ENCODE assay signal across 8 cellular contexts in genomic region chr12:119990382-119990874, GRCh38. TPM values are rescaled to one million over a fixed set of nuclear protein-coding genes. Genes with fewer than 3 reads are reported as not detected.
A peak's percentile ranks its signal among the peaks of the same experiment; 100 is the strongest.
DNase-seq lines count a peak whose midpoint lies in the region; ATAC-seq lines count a peak whose summit lies in the region.

No MANE protein-coding gene starts in this region.

- no peaks in the 10 kb centered on the region for H3K27me3 ChIP-seq in CD8-positive, alpha-beta memory T cell (ENCODE audit: insufficient read depth, low read length, poor library complexity, severe bottlenecking)

- no peaks in the 10 kb centered on the region for H3K9me3 ChIP-seq in CD8-positive, alpha-beta memory T cell (ENCODE audit: low read length)
- H3K9me3 ChIP-seq in mesodermal cell (ENCODE audit: control insufficient read depth, low read length): no peaks in the 10 kb centered on the region

- no peak for ATAC-seq in HG02610 (IDR thresholded peaks at IDR 0.05; ENCODE audit: unreplicated experiment)
- ATAC-seq in GM18868 (IDR thresholded peaks at IDR 0.05; ENCODE audit: unreplicated experiment): no peak

- peaks cover 34 to 53% (median 53%) of the 10 kb centered on the region in 3 donors for H3K4me1 Mint-ChIP-seq in CD8-positive, alpha-beta memory T cell
- peaks cover 15 to 30% (median 18%) of the 10 kb centered on the region in 3 donors for H3K4me1 Mint-ChIP-seq in IgD-negative memory B cell
- peaks cover 53% of the 10 kb centered on the region for H3K4me1 Mint-ChIP-seq in activated naive CD4-positive, alpha-beta T cell treated with anti-CD3 and anti-CD28 coated beads, Interleukin-2, amount 50 U/mL, for 24 hours

- no peak for DNase-seq in CD8-positive, alpha-beta memory T cell
- DNase-seq in NCI-H446 treated with DMSO at 0.1 percent for 48 hours (lab: John Stamatoyannopoulos, UW) (no peak), dedifferentiated amniotic fluid mesenchymal stem cell (ENCODE audit: extremely low spot score) (no peak)

- peak overlapping the region; percentile 54 to 89 (median 74) for H3K27ac Mint-ChIP-seq in CD8-positive, alpha-beta memory T cell
- peak overlapping the region; percentile 20 to 95 (median 67) for H3K27ac Mint-ChIP-seq in IgD-negative memory B cell
- peak overlapping the region; percentile 97 for H3K27ac Mint-ChIP-seq in activated naive CD4-positive, alpha-beta T cell treated with anti-CD3 and anti-CD28 coated beads, Interleukin-2, amount 50 U/mL, for 24 hours

- POLR2A ChIA-PET in CD8-positive, alpha-beta memory T cell (lab: Charles Lee): interaction anchor here (0.9 to 3.1 kb wide), 7 partner anchors 15 to 211 kb away, joined by 3 to 53 read pairs (median 9); partner anchors contain the start of gene RPLP0

- H3K4me3 Mint-ChIP-seq in CD8-positive, alpha-beta memory T cell: peak overlapping the region; percentile 83 to 95 (median 87)
- peak overlapping the region; percentile 79 to 92 (median 90) for H3K4me3 Mint-ChIP-seq in IgD-negative memory B cell
- H3K4me3 Mint-ChIP-seq in activated naive CD4-positive, alpha-beta T cell treated with anti-CD3 and anti-CD28 coated beads, Interleukin-2, amount 50 U/mL, for 24 hours: peak overlapping the region; percentile 96

- H3K9me3 Mint-ChIP-seq in CD8-positive, alpha-beta memory T cell: no peaks in the 10 kb centered on the region
- no peaks in the 10 kb centered on the region for H3K9me3 Mint-ChIP-seq in IgD-negative memory B cell
- H3K9me3 Mint-ChIP-seq in activated naive CD4-positive, alpha-beta T cell treated with anti-CD3 and anti-CD28 coated beads, Interleukin-2, amount 50 U/mL, for 24 hours: no peaks in the 10 kb centered on the region

- H3K27me3 Mint-ChIP-seq in CD8-positive, alpha-beta memory T cell: no peaks in the 10 kb centered on the region
- no peaks in the 10 kb centered on the region for H3K27me3 Mint-ChIP-seq in IgD-negative memory B cell
- H3K27me3 Mint-ChIP-seq in activated naive CD4-positive, alpha-beta T cell treated with anti-CD3 and anti-CD28 coated beads, Interleukin-2, amount 50 U/mL, for 24 hours: no peaks in the 10 kb centered on the region

- H3K27ac ChIP-seq in CD8-positive, alpha-beta memory T cell (ENCODE audit: low read depth, low read length): peak overlapping the region; percentile 17
- no peak overlapping the region for H3K27ac ChIP-seq in mesodermal cell (ENCODE audit: low read depth, low read length, severe bottlenecking)

- peaks cover 3 to 48% (median 5%) of the 10 kb centered on the region in 3 donors for H3K36me3 Mint-ChIP-seq in CD8-positive, alpha-beta memory T cell
- peaks cover 5% of the 10 kb centered on the region for H3K36me3 Mint-ChIP-seq in IgD-negative memory B cell
- peaks cover 27% of the 10 kb centered on the region for H3K36me3 Mint-ChIP-seq in activated naive CD4-positive, alpha-beta T cell treated with anti-CD3 and anti-CD28 coated beads, Interleukin-2, amount 50 U/mL, for 24 hours

- 52 to 75% methylated on average over 2 to 6 of the region's 12 CpGs for WGBS in mesodermal cell (ENCODE audit: insufficient coverage in 2 of 2), 2 experiments

- peaks cover 24% of the 10 kb centered on the region for H3K4me1 ChIP-seq in CD8-positive, alpha-beta memory T cell (ENCODE audit: insufficient read depth, low read length)
- peaks cover 11% of the 10 kb centered on the region for H3K4me1 ChIP-seq in mesodermal cell (ENCODE audit: control insufficient read depth, insufficient read depth, low read length, poor library complexity, severe bottlenecking)

- H3K36me3 ChIP-seq in CD8-positive, alpha-beta memory T cell (ENCODE audit: insufficient read depth, low read length): peaks cover 5% of the 10 kb centered on the region
- no peaks in the 10 kb centered on the region for H3K36me3 ChIP-seq in mesodermal cell (ENCODE audit: control insufficient read depth, insufficient read depth, low read length)

- peak overlapping the region; percentile 67 for H3K4me3 ChIP-seq in CD8-positive, alpha-beta memory T cell (ENCODE audit: low read length)
- H3K4me3 ChIP-seq in mesodermal cell (ENCODE audit: extremely low read depth, insufficient read depth, low read length, poor library complexity, severe bottlenecking): peak overlapping the region; percentile 38

- CTCF ChIA-PET in CD8-positive, alpha-beta memory T cell (lab: Charles Lee): interaction anchor here (0.7 to 3.3 kb wide), 13 partner anchors 10 to 136 kb away, joined by 3 to 30 read pairs (median 4); no protein-coding TSS in a partner anchor

RNA-seq across cellular contexts. Expression of gene BICDL1, which starts 1.4 kb away (rescaled TPM):
- total RNA-seq in CD8-positive, alpha-beta memory T cell: 100 to 1,000 TPM; 106 to 109 TPM
- polyA plus RNA-seq in CD8-positive, alpha-beta memory T cell: 7.4 TPM
- 1.1 TPM for polyA plus RNA-seq in IgD-negative memory B cell
- 1.3 TPM for polyA plus RNA-seq in mesodermal cell (2013, experiment 1 of 2)
- polyA plus RNA-seq in mesodermal cell (2013, experiment 2 of 2): 1.7 TPM
